15 cellular contexts compared by ENCODE assay signal in genomic region chr7:36279926-36280315, GRCh38.
DNase-seq lines count a peak whose midpoint lies in the region; ATAC-seq, FAIRE-seq and TF ChIP-seq lines count a peak whose summit lies in the region.
"Had no signal": no experiment of that assay in that cellular context is flagged by ENCODE, and none has a peak within 500 bp of the region (broad histone marks: within the 10 kb centered on the region; RNA-seq: fewer than 3 reads in every experiment).

No MANE protein-coding gene starts in this region.

- no peak overlapping the region for H2BK5ac ChIP-seq in mesendoderm (ENCODE audit: low read length)

- H3K4ac ChIP-seq in mesendoderm (ENCODE audit: low read depth, low read length): no peak overlapping the region

- H3K9me3 ChIP-seq in HUES64 (ENCODE audit: insufficient read depth, low read depth, low read length): no peaks in the 10 kb centered on the region
- no peaks in the 10 kb centered on the region for H3K9me3 ChIP-seq in astrocyte (ENCODE audit: insufficient read depth, low read depth, low read length)
- H3K9me3 ChIP-seq in thoracic aorta: no peaks in the 10 kb centered on the region
- no peaks in the 10 kb centered on the region for H3K9me3 ChIP-seq in upper lobe of left lung
- H3K9me3 ChIP-seq: neutrophil had no signal

- WGBS in HUES64: 83% methylated on average over 9 of the region's 9 CpGs
- no CpG with 5 or more reads among the region's 9 CpGs for WGBS in mesendoderm (ENCODE audit: extremely low coverage, insufficient coverage, low lambda C conversion rate)
- WGBS in upper lobe of left lung, 2 donors: 79 to 92% methylated on average over 9 of the region's 9 CpGs

- peak overlapping the region; percentile 67 for H3K56ac ChIP-seq in mesendoderm (ENCODE audit: low read length)

- H3K9ac ChIP-seq in HUES64 (ENCODE audit: low read depth, low read length): no peak overlapping the region
- no peak overlapping the region for H3K9ac ChIP-seq in astrocyte (ENCODE audit: low read length)
- H3K9ac ChIP-seq in mesendoderm (ENCODE audit: low read length): no peak overlapping the region

- H3K27ac ChIP-seq in HUES64 (ENCODE audit: low read depth, low read length) (peak overlapping the region; percentile 95; the same call in 1 of the 2 replicates), astrocyte (ENCODE audit: low read depth, low read length) (no peak overlapping the region), mesendoderm (ENCODE audit: low read depth, low read length) (no peak overlapping the region), thoracic aorta (peak overlapping the region; percentile 39), upper lobe of left lung (no peak overlapping the region)
- H3K27ac ChIP-seq: C4-2B had no signal

- FAIRE-seq in astrocyte (lab: Jason Lieb, UNC): no peak
- FAIRE-seq: H54, K562 had no signal

- H4K5ac ChIP-seq in mesendoderm (ENCODE audit: low read length): no peak overlapping the region

- no peak for DNase-seq in astrocyte (ENCODE audit: low read depth)
- no peak for DNase-seq in mesendoderm
- no peak for DNase-seq in thoracic aorta (ENCODE audit: low spot score)
- no peak for DNase-seq in NAMALWA (ENCODE audit: low spot score)
- DNase-seq in upper lobe of left lung: no peak
- DNase-seq: activated gamma-delta T cell; NCI-H1105 treated with DMSO at 0.1 percent for 48 hours; NCI-H226; stimulated activated CD4-positive, alpha-beta T cell treated with anti-CD3 and anti-CD28 coated beads, Interleukin-4, amount 100 ng/mL, for 24 hours had no signal

- no peak overlapping the region for H2AFZ ChIP-seq in astrocyte (ENCODE audit: low read depth, low read length)

- H3K18ac ChIP-seq in mesendoderm (ENCODE audit: low read length): peak overlapping the region; percentile 11

- TF ChIP-seq POLR2A in upper lobe of left lung (IDR thresholded peaks at IDR 0.05): no peak

- no peak overlapping the region for H2BK15ac ChIP-seq in mesendoderm (replicated peaks; ENCODE audit: low read depth)

- H3K79me2 ChIP-seq in astrocyte (ENCODE audit: insufficient read depth, low read length) (no peaks in the 10 kb centered on the region), mesendoderm (ENCODE audit: control insufficient read depth, insufficient read depth, low read length) (no peaks in the 10 kb centered on the region)

- peak overlapping the region; percentile 38 for H3K27ac Mint-ChIP-seq in astrocyte (ENCODE audit: unreplicated experiment)

- H3K4me2 ChIP-seq in astrocyte (ENCODE audit: low read length) (peak overlapping the region; percentile 83), mesendoderm (ENCODE audit: low read length) (no peak overlapping the region)

- no peak overlapping the region for H4K8ac ChIP-seq in mesendoderm (ENCODE audit: low read depth, low read length)

- no peak overlapping the region for H3K23ac ChIP-seq in mesendoderm (ENCODE audit: low read length)

- peaks cover 77% of the 10 kb centered on the region for H3K4me1 ChIP-seq in HUES64 (ENCODE audit: insufficient read depth, low read length)
- peaks cover 32% of the 10 kb centered on the region for H3K4me1 ChIP-seq in astrocyte (ENCODE audit: insufficient read depth, low read length)
- H3K4me1 ChIP-seq in mesendoderm (ENCODE audit: control insufficient read depth, low read depth, low read length): peaks cover 21% of the 10 kb centered on the region
- H3K4me1 ChIP-seq in thoracic aorta (ENCODE audit: control insufficient read depth in 1 of 2, low read depth in 2 of 2): peaks cover 21 to 65% of the 10 kb centered on the region in 2 donors
- peaks cover 19 to 24% (median 20%) of the 10 kb centered on the region in 4 donors for H3K4me1 ChIP-seq in upper lobe of left lung

- H3K4me3 ChIP-seq in HUES64 (ENCODE audit: low read length): no peak overlapping the region
- no peak overlapping the region for H3K4me3 ChIP-seq in astrocyte (ENCODE audit: insufficient read depth, low read depth, low read length)
- no peak overlapping the region for H3K4me3 ChIP-seq in mesendoderm (ENCODE audit: low read length)
- no peak overlapping the region for H3K4me3 ChIP-seq in thoracic aorta
- H3K4me3 ChIP-seq in upper lobe of left lung: no peak overlapping the region
- H3K4me3 ChIP-seq: K562 had no signal

- H3K9me3 Mint-ChIP-seq in astrocyte (ENCODE audit: unreplicated experiment): no peaks in the 10 kb centered on the region

- H3K79me1 ChIP-seq in mesendoderm (ENCODE audit: low read length): no peaks in the 10 kb centered on the region

- H3K4me1 Mint-ChIP-seq in astrocyte (ENCODE audit: low read depth, unreplicated experiment): peaks cover 41% of the 10 kb centered on the region

- H3K4me3 Mint-ChIP-seq in astrocyte (ENCODE audit: unreplicated experiment): no peak overlapping the region

- no peaks in the 10 kb centered on the region for H3K27me3 ChIP-seq in HUES64 (ENCODE audit: insufficient read depth, low read length)
- H3K27me3 ChIP-seq in astrocyte (ENCODE audit: insufficient read depth, low read length): no peaks in the 10 kb centered on the region
- no peaks in the 10 kb centered on the region for H3K27me3 ChIP-seq in mesendoderm (ENCODE audit: insufficient read depth, low read length, poor library complexity)
- no peaks in the 10 kb centered on the region for H3K27me3 ChIP-seq in thoracic aorta (replicated peaks; ENCODE audit: insufficient read depth)
- H3K27me3 ChIP-seq in upper lobe of left lung: no peaks in the 10 kb centered on the region
- H3K27me3 ChIP-seq: neutrophil had no signal

- no peak for TF ChIP-seq CTCF in astrocyte (IDR thresholded peaks at IDR 0.05; ENCODE audit: insufficient read depth, low read depth, low read length)
- TF ChIP-seq CTCF in thoracic aorta (IDR thresholded peaks at IDR 0.05): no peak
- TF ChIP-seq CTCF in upper lobe of left lung (IDR thresholded peaks at IDR 0.05): no peak

- no peaks in the 10 kb centered on the region for H4K20me1 ChIP-seq in astrocyte (ENCODE audit: insufficient read depth, low read length)

- H2AK5ac ChIP-seq in mesendoderm (ENCODE audit: low read length): peak overlapping the region; percentile 45

- H2BK120ac ChIP-seq in mesendoderm (ENCODE audit: low read depth, low read length): no peak overlapping the region

- no peak for TF ChIP-seq EP300 in upper lobe of left lung (IDR thresholded peaks at IDR 0.05)

- H3K36me3 ChIP-seq in HUES64 (ENCODE audit: insufficient read depth, low read length): no peaks in the 10 kb centered on the region
- no peaks in the 10 kb centered on the region for H3K36me3 ChIP-seq in astrocyte (ENCODE audit: insufficient read depth, low read length)
- no peaks in the 10 kb centered on the region for H3K36me3 ChIP-seq in mesendoderm (ENCODE audit: control insufficient read depth, insufficient read depth, low read length)
- H3K36me3 ChIP-seq in thoracic aorta: no peaks in the 10 kb centered on the region
- no peaks in the 10 kb centered on the region for H3K36me3 ChIP-seq in upper lobe of left lung
- H3K36me3 ChIP-seq: neutrophil had no signal

- no peaks in the 10 kb centered on the region for H3K27me3 Mint-ChIP-seq in astrocyte (ENCODE audit: low read depth, unreplicated experiment)

- no peak for ATAC-seq in thoracic aorta (ENCODE audit: insufficient number of reproducible peaks, low FRiP score, low read depth)
- ATAC-seq in GM21381 (IDR thresholded peaks at IDR 0.05; ENCODE audit: unreplicated experiment): no peak
- ATAC-seq in upper lobe of left lung (ENCODE audit: low FRiP score in 2 of 2): no peak
- ATAC-seq: K562 had no signal

- H3K36me3 Mint-ChIP-seq in astrocyte (ENCODE audit: low read depth, unreplicated experiment): no peaks in the 10 kb centered on the region

Comparison
In these comparisons a context has a peak if more than half of its experiments do, and no peak if none do; other contexts are left out.
1. H3K27ac ChIP-seq: peak in HUES64 (single experiment) and thoracic aorta (2 of 2); none in astrocyte (single experiment), mesendoderm (single experiment) and upper lobe of left lung (0 of 4).